8 cellular contexts compared by ENCODE assay signal in the genomic region with DNA sequence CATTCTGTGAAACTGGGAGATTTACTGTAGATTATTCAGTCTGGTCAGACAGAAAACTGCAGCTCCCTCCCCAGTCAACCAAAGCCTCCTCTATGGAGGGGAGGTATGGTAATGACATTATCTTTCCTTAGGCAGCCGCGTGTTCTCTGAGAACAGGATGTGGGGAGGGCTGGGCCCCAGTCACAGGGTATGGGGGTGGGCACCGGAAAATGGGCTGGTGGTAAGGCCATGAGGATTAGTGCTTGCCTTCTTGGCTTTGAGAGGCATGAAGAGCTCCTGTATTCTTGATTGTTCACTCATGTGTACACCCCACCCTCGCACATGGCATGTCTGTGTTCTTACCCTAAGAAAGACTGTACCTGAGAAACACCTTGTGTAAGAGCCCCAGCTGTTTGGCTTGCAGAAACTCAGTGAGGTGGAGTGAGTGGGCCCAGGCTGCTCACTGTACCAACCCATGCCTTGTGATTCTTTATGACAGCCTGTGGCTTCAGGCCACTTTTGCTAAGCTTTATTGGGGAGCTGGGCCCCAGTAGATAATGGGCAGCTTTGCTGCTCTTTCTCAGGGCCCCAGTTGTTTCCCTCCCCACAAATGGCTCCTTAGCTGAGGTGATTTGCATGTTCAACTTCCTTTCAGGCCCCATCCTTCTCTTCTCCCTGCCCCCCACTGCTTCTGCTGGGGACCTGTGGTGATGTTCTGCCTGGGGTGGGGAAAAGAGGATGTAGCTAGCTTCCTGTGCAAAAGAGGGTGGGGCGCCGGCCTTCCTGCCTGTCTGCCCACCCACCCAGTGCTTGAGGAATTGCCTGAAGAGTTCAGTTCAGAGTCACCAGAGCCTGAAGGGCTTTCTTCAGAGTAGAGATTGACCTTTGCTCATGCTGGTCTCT. TPM values are rescaled to one million over a fixed set of nuclear protein-coding genes. Genes with fewer than 3 reads are reported as not detected.
DNase-seq lines count a peak whose midpoint lies in the region; ATAC-seq and TF ChIP-seq lines count a peak whose summit lies in the region.

No MANE protein-coding gene starts in this region.

- peaks cover 96% of the 10 kb centered on the region for H3K4me1 Mint-ChIP-seq in activated naive CD8-positive, alpha-beta T cell treated with anti-CD3 and anti-CD28 coated beads, Interleukin-2, amount 50 U/mL, for 24 hours

- H3K4me1 ChIP-seq in lung (ENCODE audit: control insufficient read depth in 2 of 2, insufficient read depth in 2 of 2, low read length in 2 of 2): peaks cover 23 to 66% of the 10 kb centered on the region in 2 donors

- H3K9me3 ChIP-seq in lung (ENCODE audit: control insufficient read depth in 2 of 2, insufficient read depth in 1 of 2, low read length in 1 of 2): no peaks in the 10 kb centered on the region

- H3K27me3 ChIP-seq in lung (ENCODE audit: control insufficient read depth, insufficient read depth): no peaks in the 10 kb centered on the region

- H3K9me3 Mint-ChIP-seq in activated naive CD8-positive, alpha-beta T cell treated with anti-CD3 and anti-CD28 coated beads, Interleukin-2, amount 50 U/mL, for 24 hours: no peaks in the 10 kb centered on the region

- no peak for TF ChIP-seq CTCF in lung (IDR thresholded peaks at IDR 0.05; ENCODE audit: control extremely low read depth, extremely low read depth)

- DNase-seq in GM19238 (ENCODE audit: insufficient read length, low spot score) (peak; percentile 49), T-helper 1 cell (peak; percentile 22 to 90 (median 53)), lung (ENCODE audit: low spot score) (peak; percentile 58), COLO668 (lab: John Stamatoyannopoulos, UW; ENCODE audit: unreplicated experiment) (no peak), hepatic stellate cell (ENCODE audit: low spot score) (no peak)
- DNase-seq in activated naive CD8-positive, alpha-beta T cell treated with anti-CD3 and anti-CD28 coated beads, Interleukin-2, amount 50 U/mL, for 24 hours: peak; percentile 71
- peak; percentile 35 to 55 for DNase-seq in stimulated activated CD8-positive, alpha-beta memory T cell treated with anti-CD3 and anti-CD28 coated beads, Interleukin-7, amount 100 ng/mL, for 1 hour (ENCODE audit: low read depth in 2 of 2)

- H3K4me3 ChIP-seq in lung: no peak overlapping the region

- peak overlapping the region; percentile 63 for H3K4me3 Mint-ChIP-seq in activated naive CD8-positive, alpha-beta T cell treated with anti-CD3 and anti-CD28 coated beads, Interleukin-2, amount 50 U/mL, for 24 hours

- ATAC-seq in HG03354 (IDR thresholded peaks at IDR 0.05; ENCODE audit: poor library complexity, severe bottlenecking, unreplicated experiment): peak; percentile 72
- ATAC-seq in activated naive CD8-positive, alpha-beta T cell treated with anti-CD3 and anti-CD28 coated beads, Interleukin-2, amount 50 U/mL, for 24 hours: peak; percentile 88
- ATAC-seq in lung (ENCODE audit: insufficient read depth, low FRiP score): peak; percentile 36

- H3K27ac ChIP-seq in lung (ENCODE audit: low read depth in 1 of 2, low read length in 1 of 2): peak overlapping the region; percentile 81 to 92

- H3K27me3 Mint-ChIP-seq in activated naive CD8-positive, alpha-beta T cell treated with anti-CD3 and anti-CD28 coated beads, Interleukin-2, amount 50 U/mL, for 24 hours: no peaks in the 10 kb centered on the region

- peak overlapping the region; percentile 95 for H3K27ac Mint-ChIP-seq in activated naive CD8-positive, alpha-beta T cell treated with anti-CD3 and anti-CD28 coated beads, Interleukin-2, amount 50 U/mL, for 24 hours

- H3K36me3 Mint-ChIP-seq in activated naive CD8-positive, alpha-beta T cell treated with anti-CD3 and anti-CD28 coated beads, Interleukin-2, amount 50 U/mL, for 24 hours (ENCODE audit: low read depth): peaks cover 46% of the 10 kb centered on the region

- WGBS in lung, 2 donors: 17 to 27% methylated on average over 6 of the region's 6 CpGs

- H3K36me3 ChIP-seq in lung (ENCODE audit: control insufficient read depth in 2 of 2, insufficient read depth in 2 of 2, low read length in 2 of 2): peaks cover 0 to 2% of the 10 kb centered on the region in 2 donors

RNA-seq across cellular contexts. Expression of a gene that starts 30.7 kb away (rescaled TPM):
- 100 to 1,000 TPM; 228 to 399 TPM for total RNA-seq in lung
- polyA plus RNA-seq in lung: 100 to 1,000 TPM; 168 to 371 TPM

Comparison
In these comparisons a context has a peak if more than half of its experiments do, and no peak if none do; other contexts are left out.
1. DNase-seq: peak in GM19238 (single experiment), T-helper 1 cell (5 of 5), activated naive CD8-positive, alpha-beta T cell treated with anti-CD3 and anti-CD28 coated beads, Interleukin-2, amount 50 U/mL, for 24 hours (single experiment), lung (single experiment) and stimulated activated CD8-positive, alpha-beta memory T cell treated with anti-CD3 and anti-CD28 coated beads, Interleukin-7, amount 100 ng/mL, for 1 hour (2 of 2); none in COLO668 (single experiment) and hepatic stellate cell (single experiment).
2. ATAC-seq: peak in every context shown above with its lines; median percentile 88 in activated naive CD8-positive, alpha-beta T cell treated with anti-CD3 and anti-CD28 coated beads, Interleukin-2, amount 50 U/mL, for 24 hours; 72 in HG03354; 36 in lung.